Comparison of ENCODE assay signal across 21 cellular contexts in the genomic region with DNA sequence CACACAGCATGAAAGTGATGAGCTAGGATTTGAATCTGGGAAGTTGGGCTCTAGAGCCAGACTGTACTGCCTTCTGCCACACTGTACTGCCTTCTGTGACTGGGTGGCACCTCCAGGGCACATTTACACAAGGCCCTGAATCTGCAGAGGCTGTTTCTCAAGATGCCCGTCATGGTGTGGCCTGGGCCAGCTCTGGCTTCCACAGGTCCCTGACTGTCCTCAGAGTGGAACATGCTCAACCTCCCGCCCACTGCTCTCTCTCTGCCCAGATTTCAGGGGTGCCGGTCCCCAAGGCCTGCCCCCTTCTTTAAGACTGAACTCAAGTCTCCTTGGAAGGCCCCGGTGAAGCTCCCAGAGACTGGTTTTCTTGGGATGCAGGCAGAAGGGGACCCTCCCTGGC.
"Had no signal": no experiment of that assay in that cellular context is flagged by ENCODE, and none has a peak within 500 bp of the region (broad histone marks: within the 10 kb centered on the region; RNA-seq: fewer than 3 reads in every experiment).

No MANE protein-coding gene starts in this region.

- H3K9ac ChIP-seq: neural progenitor cell had no signal

- H3K4me2 ChIP-seq: neural progenitor cell had no signal

- H3K36me3 ChIP-seq: cardiac muscle cell, neural progenitor cell, prostate gland had no signal

- H3K9me3 Mint-ChIP-seq: activated T-cell treated with anti-CD3 and anti-CD28 coated beads, Interleukin-2, amount 50 U/mL, for 24 hours; activated T-helper 17 cell treated with anti-CD3 and anti-CD28 coated beads, Interleukin-2, amount 50 U/mL, for 72 hours; dendritic cell treated with granulocyte-macrophage colony-stimulating factor and Interleukin-4, amounts not matched to agents 40 ng/mL and 50 ng/mL, for 4 days; naive thymus-derived CD4-positive, alpha-beta T cell; neural progenitor cell; stimulated activated memory B cell treated with anti-CD40 and anti-IgM and Interleukin-4, amounts not matched to agents 10 μg/mL and 1 μg/mL and 100 μg/mL, for 72 hours; T-cell; T-helper 2 cell treated with Interferon-gamma antibody and Interleukin-4, amounts not matched to agents 5 μg/mL and 100 μg/mL, for 36 hours; type B pancreatic cell; WTC11 had no signal

- ATAC-seq: activated T-helper 17 cell treated with anti-CD3 and anti-CD28 coated beads, Interleukin-2, amount 50 U/mL, for 72 hours; left colon; lower lobe of right lung; naive thymus-derived CD4-positive, alpha-beta T cell; stimulated activated memory B cell treated with anti-CD40 and anti-IgM and Interleukin-4, amounts not matched to agents 10 μg/mL and 1 μg/mL and 100 μg/mL, for 72 hours; T-cell; WTC11 had no signal

- DNase-seq: activated CD8-positive, alpha-beta memory T cell treated with anti-CD3 and anti-CD28 coated beads, Interleukin-2, amount 50 U/mL, for 4 hours; activated naive CD4-positive, alpha-beta T cell treated with Interleukin-2 at 50 U/mL for 16 hours; activated T-cell treated with anti-CD3 and anti-CD28 coated beads, Interleukin-2, amount 50 U/mL, for 24 hours; amygdala; effector CD4-positive, alpha-beta T cell; lower lobe of right lung; naive thymus-derived CD4-positive, alpha-beta T cell; stimulated activated CD4-positive, alpha-beta T cell treated with anti-CD3 and anti-CD28 coated beads, Interleukin-2, amount 100 ng/mL, for 24 hours; T-cell; testis had no signal

- H3K27ac Mint-ChIP-seq: activated T-cell treated with anti-CD3 and anti-CD28 coated beads, Interleukin-2, amount 50 U/mL, for 24 hours; activated T-helper 17 cell treated with anti-CD3 and anti-CD28 coated beads, Interleukin-2, amount 50 U/mL, for 72 hours; dendritic cell treated with granulocyte-macrophage colony-stimulating factor and Interleukin-4, amounts not matched to agents 40 ng/mL and 50 ng/mL, for 4 days; naive thymus-derived CD4-positive, alpha-beta T cell; stimulated activated memory B cell treated with anti-CD40 and anti-IgM and Interleukin-4, amounts not matched to agents 10 μg/mL and 1 μg/mL and 100 μg/mL, for 72 hours; T-cell; T-helper 2 cell treated with Interferon-gamma antibody and Interleukin-4, amounts not matched to agents 5 μg/mL and 100 μg/mL, for 36 hours; type B pancreatic cell; WTC11 had no signal

- H3K27me3 ChIP-seq: cardiac muscle cell, neural progenitor cell, testis had no signal

- H2AFZ ChIP-seq: neural progenitor cell had no signal

- H3K4me1 ChIP-seq: neural progenitor cell, prostate gland, testis had no signal

- H3K27ac ChIP-seq: cardiac muscle cell, lower lobe of right lung, neural progenitor cell, prostate gland, skin epidermis, testis had no signal

- H3K4me3 ChIP-seq: cardiac muscle cell, lower lobe of right lung, neural progenitor cell, prostate gland, skin epidermis, testis had no signal

- H3K27me3 Mint-ChIP-seq: activated T-helper 17 cell treated with anti-CD3 and anti-CD28 coated beads, Interleukin-2, amount 50 U/mL, for 72 hours; naive thymus-derived CD4-positive, alpha-beta T cell; T-cell had no signal

- H3K36me3 Mint-ChIP-seq: stimulated activated memory B cell treated with anti-CD40 and anti-IgM and Interleukin-4, amounts not matched to agents 10 μg/mL and 1 μg/mL and 100 μg/mL, for 72 hours; T-cell had no signal

- H3K4me3 Mint-ChIP-seq: activated T-cell treated with anti-CD3 and anti-CD28 coated beads, Interleukin-2, amount 50 U/mL, for 24 hours; activated T-helper 17 cell treated with anti-CD3 and anti-CD28 coated beads, Interleukin-2, amount 50 U/mL, for 72 hours; dendritic cell treated with granulocyte-macrophage colony-stimulating factor and Interleukin-4, amounts not matched to agents 40 ng/mL and 50 ng/mL, for 4 days; naive thymus-derived CD4-positive, alpha-beta T cell; neural progenitor cell; stimulated activated memory B cell treated with anti-CD40 and anti-IgM and Interleukin-4, amounts not matched to agents 10 μg/mL and 1 μg/mL and 100 μg/mL, for 72 hours; T-cell; T-helper 2 cell treated with Interferon-gamma antibody and Interleukin-4, amounts not matched to agents 5 μg/mL and 100 μg/mL, for 36 hours; type B pancreatic cell; WTC11 had no signal

- H3K9me3 ChIP-seq: lower lobe of right lung, prostate gland, testis had no signal

- H3K4me1 Mint-ChIP-seq: activated T-helper 17 cell treated with anti-CD3 and anti-CD28 coated beads, Interleukin-2, amount 50 U/mL, for 72 hours; naive thymus-derived CD4-positive, alpha-beta T cell; stimulated activated memory B cell treated with anti-CD40 and anti-IgM and Interleukin-4, amounts not matched to agents 10 μg/mL and 1 μg/mL and 100 μg/mL, for 72 hours; T-cell had no signal
